ENCODE assay signal across 19 cellular contexts in genomic region chr7:23185980-23186379, GRCh38. TPM values are rescaled to one million over a fixed set of nuclear protein-coding genes. Genes with fewer than 3 reads are reported as not detected.
DNase-seq lines count a peak whose midpoint lies in the region; ATAC-seq and TF ChIP-seq lines count a peak whose summit lies in the region.
"Had no signal": no experiment of that assay in that cellular context is flagged by ENCODE, and none has a peak within 500 bp of the region (broad histone marks: within the 10 kb centered on the region; RNA-seq: fewer than 3 reads in every experiment).

No MANE protein-coding gene starts in this region.

- POLR2A ChIA-PET in SK-N-SH (lab: Yijun Ruan, JAX) (no interaction called here), HEK293 (lab: Yijun Ruan, JAX) (no interaction called here)

- no peak for TF ChIP-seq EP300 in SK-N-SH (IDR thresholded peaks at IDR 0.05; ENCODE audit: borderline replicate concordance in 1 of 2, low read depth in 1 of 2, low read length in 1 of 2)

- intact Hi-C loops in Right ventricle myocardium inferior (cut with DNase I) = loop anchor here (5.0 to 10.0 kb wide), 2 partner anchors 76 to 339 kb away; no protein-coding TSS in a partner anchor

- H3K4me3 ChIP-seq in SK-N-SH (ENCODE audit: low read depth in 2 of 2, low read length in 1 of 2) (no peak overlapping the region), HEK293 (ENCODE audit: low read depth, low read length) (no peak overlapping the region)
- H3K4me3 ChIP-seq: A549, BLaER1 had no signal

- ATAC-seq in SK-N-SH treated with all-trans-retinoic acid at 6 μM for 48 hours (no peak), HG03439 (IDR thresholded peaks at IDR 0.05; ENCODE audit: unreplicated experiment) (no peak), Right ventricle myocardium inferior (no peak)
- ATAC-seq: A549, HCT116 had no signal

- DNase-seq in SK-N-SH (no peak), RKO (ENCODE audit: low spot score) (peak; percentile 17), chondrocyte (ENCODE audit: low spot score) (no peak), Right ventricle myocardium inferior (ENCODE audit: missing footprints) (no peak), DMS 273 treated with DMSO at 0.1 percent for 48 hours (lab: John Stamatoyannopoulos, UW) (no peak)
- DNase-seq: CD4-positive, alpha-beta memory T cell; DMS53; GDM1; GOT3; H7 had no signal

- peaks cover 77% of the 10 kb centered on the region for H3K79me2 ChIP-seq in SK-N-SH (ENCODE audit: insufficient read depth)

- peaks cover 22% of the 10 kb centered on the region for H3K4me1 Mint-ChIP-seq in chondrocyte (ENCODE audit: low read depth)

- TF ChIP-seq RAD21 in SK-N-SH (IDR thresholded peaks at IDR 0.05; ENCODE audit: low read length) = no peak

- H3K27me3 ChIP-seq in SK-N-SH (ENCODE audit: insufficient read depth) = no peaks in the 10 kb centered on the region
- H3K27me3 ChIP-seq: BLaER1 had no signal

- CTCF ChIA-PET in SK-N-SH (lab: Yijun Ruan, JAX) = interaction anchor here (0.9 to 2.4 kb wide), 8 partner anchors 13 to 283 kb away, joined by 3 to 36 read pairs (median 10); partner anchors contain the start of gene IGF2BP3
- CTCF ChIA-PET in HEK293 (lab: Yijun Ruan, JAX) = no interaction called here

- H3K27ac ChIP-seq in SK-N-SH (ENCODE audit: low read depth in 2 of 2, low read length in 1 of 2) = no peak overlapping the region
- H3K27ac ChIP-seq in HEK293 (ENCODE audit: extremely low read depth, low read depth, low read length) = no peak overlapping the region
- H3K27ac ChIP-seq: 22Rv1, A549, BLaER1, HL-60 had no signal

- no peaks in the 10 kb centered on the region for H3K9me3 ChIP-seq in SK-N-SH
- H3K9me3 ChIP-seq in HEK293 (ENCODE audit: control insufficient read depth, insufficient read depth, low read depth, low read length) = no peaks in the 10 kb centered on the region
- H3K9me3 ChIP-seq: A549, BLaER1 had no signal

- H3K4me1 ChIP-seq in SK-N-SH (ENCODE audit: control insufficient read depth in 1 of 2, insufficient read depth in 2 of 2, low read depth in 1 of 2, low read length in 1 of 2) (peaks cover 11 to 13% of the 10 kb centered on the region in 2 experiments; a peak in 3 of 4 replicates), HEK293 (ENCODE audit: control insufficient read depth, insufficient read depth, low read length) (peaks cover 11% of the 10 kb centered on the region)

- H3K9ac ChIP-seq in SK-N-SH = no peak overlapping the region
- H3K9ac ChIP-seq: BLaER1 had no signal

- H3K36me3 Mint-ChIP-seq in chondrocyte (ENCODE audit: low read depth) = peaks cover 13% of the 10 kb centered on the region

- H3K9me3 Mint-ChIP-seq in chondrocyte (ENCODE audit: low read depth) = no peaks in the 10 kb centered on the region

- H3K4me2 ChIP-seq in SK-N-SH = no peak overlapping the region
- H3K4me2 ChIP-seq: A549, BLaER1 had no signal

- H3K27ac Mint-ChIP-seq in chondrocyte (ENCODE audit: unreplicated experiment) = peak overlapping the region; percentile 2
- H3K27ac Mint-ChIP-seq: CD14-positive monocyte; CD4-positive, alpha-beta memory T cell had no signal

- H3K27me3 Mint-ChIP-seq in chondrocyte (ENCODE audit: low read depth) = no peaks in the 10 kb centered on the region
- H3K27me3 Mint-ChIP-seq: CD4-positive, alpha-beta memory T cell had no signal

- H3F3A ChIP-seq in SK-N-SH (replicated peaks; ENCODE audit: insufficient read depth) = peaks cover 18% of the 10 kb centered on the region

- peaks cover 46 to 58% of the 10 kb centered on the region in 2 experiments for H3K36me3 ChIP-seq in SK-N-SH (replicated peaks in 1 of 2; ENCODE audit: control insufficient read depth in 1 of 2, insufficient read depth in 2 of 2, low read length in 1 of 2)
- H3K36me3 ChIP-seq in HEK293 (ENCODE audit: control insufficient read depth in 2 of 2, insufficient read depth in 1 of 2, low read length in 2 of 2) = peaks cover 46 to 49% of the 10 kb centered on the region in 2 experiments

- H3K9me2 ChIP-seq in SK-N-SH = no peaks in the 10 kb centered on the region; the same call in 1 of the 2 replicates

- TF ChIP-seq CTCF in SK-N-SH (IDR thresholded peaks at IDR 0.05) (no peak), HEK293 (tag by site-specific recombination; IDR thresholded peaks at IDR 0.05) (no peak), chondrocyte (IDR thresholded peaks at IDR 0.05) (no peak)

- no peak overlapping the region for H3K4me3 Mint-ChIP-seq in chondrocyte (ENCODE audit: unreplicated experiment)
- H3K4me3 Mint-ChIP-seq: CD14-positive monocyte; CD4-positive, alpha-beta memory T cell had no signal

- WGBS in SK-N-SH (ENCODE audit: low lambda C conversion rate) = 14% methylated on average over 1 of the region's 1 CpG

- no peak overlapping the region for H2AFZ ChIP-seq in SK-N-SH (ENCODE audit: low read depth)

- H4K20me1 ChIP-seq in SK-N-SH (ENCODE audit: insufficient read depth) = no peaks in the 10 kb centered on the region; the same call in 1 of the 2 replicates

TF ChIP-seq in SK-N-SH treated with all-trans-retinoic acid at 6 μM for 48 hours, 23 proteins besides CTCF, POLR2A, EP300 and RAD21 (continues in another document):
- TF ChIP-seq TOX (CRISPR knock-in tag; IDR thresholded peaks at IDR 0.05; ENCODE audit: borderline replicate concordance) = no peak
- TF ChIP-seq PATZ1 (CRISPR knock-in tag; IDR thresholded peaks at IDR 0.05; ENCODE audit: borderline replicate concordance) = no peak
- no peak for TF ChIP-seq PPARA (CRISPR knock-in tag; IDR thresholded peaks at IDR 0.05; ENCODE audit: borderline replicate concordance)
- TF ChIP-seq ARNTL (CRISPR knock-in tag; IDR thresholded peaks at IDR 0.05; ENCODE audit: borderline replicate concordance, low read depth) = no peak
- TF ChIP-seq RARB (CRISPR knock-in tag; IDR thresholded peaks at IDR 0.05) = no peak

TF ChIP-seq in SK-N-SH, 30 proteins besides CTCF, POLR2A, EP300 and RAD21:
- no peak for TF ChIP-seq MXI1 (IDR thresholded peaks at IDR 0.05; ENCODE audit: low read depth, low read length)
- no peak for TF ChIP-seq FOXM1 (IDR thresholded peaks at IDR 0.05; ENCODE audit: low read depth)
- TF ChIP-seq, protein P1, sequence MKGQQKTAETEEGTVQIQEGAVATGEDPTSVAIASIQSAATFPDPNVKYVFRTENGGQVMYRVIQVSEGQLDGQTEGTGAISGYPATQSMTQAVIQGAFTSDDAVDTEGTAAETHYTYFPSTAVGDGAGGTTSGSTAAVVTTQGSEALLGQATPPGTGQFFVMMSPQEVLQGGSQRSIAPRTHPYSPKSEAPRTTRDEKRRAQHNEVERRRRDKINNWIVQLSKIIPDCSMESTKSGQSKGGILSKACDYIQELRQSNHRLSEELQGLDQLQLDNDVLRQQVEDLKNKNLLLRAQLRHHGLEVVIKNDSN (IDR thresholded peaks at IDR 0.05; ENCODE audit: borderline replicate concordance, low read depth) = no peak
- TF ChIP-seq, protein P2, sequence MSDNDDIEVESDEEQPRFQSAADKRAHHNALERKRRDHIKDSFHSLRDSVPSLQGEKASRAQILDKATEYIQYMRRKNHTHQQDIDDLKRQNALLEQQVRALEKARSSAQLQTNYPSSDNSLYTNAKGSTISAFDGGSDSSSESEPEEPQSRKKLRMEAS (IDR thresholded peaks at IDR 0.05; ENCODE audit: low read depth) = no peak
- no peak for TF ChIP-seq NRF1 (IDR thresholded peaks at IDR 0.05; ENCODE audit: low read depth, low read length)
- no peak for TF ChIP-seq TAF1 (IDR thresholded peaks at IDR 0.05; ENCODE audit: borderline replicate concordance, low read depth, low read length)
- TF ChIP-seq RFX5 (IDR thresholded peaks at IDR 0.05; ENCODE audit: low read length) = no peak
- no peak for TF ChIP-seq JUND (IDR thresholded peaks at IDR 0.05)
- TF ChIP-seq SIN3A (IDR thresholded peaks at IDR 0.05; ENCODE audit: borderline replicate concordance, low read depth, low read length) = no peak
- no peak for TF ChIP-seq NFIC (IDR thresholded peaks at IDR 0.05; ENCODE audit: borderline replicate concordance)
- TF ChIP-seq FOSL2 (IDR thresholded peaks at IDR 0.05; ENCODE audit: borderline replicate concordance, low read depth) = no peak
- TF ChIP-seq RCOR1 (IDR thresholded peaks at IDR 0.05; ENCODE audit: low read length) = no peak
TF ChIP-seq in SK-N-SH: peak in this region for 0.

TF ChIP-seq in HEK293, 187 proteins besides CTCF, POLR2A, EP300 and RAD21 (continues in another document):
- TF ChIP-seq ZNF416 (tag by site-specific recombination; IDR thresholded peaks at IDR 0.05) = no peak

RNA-seq across cellular contexts. Expression of gene NUP42, which starts 4.1 kb away (rescaled TPM):
- 22.7 and 38.1 TPM in 2 replicates for polyA plus RNA-seq in SK-N-SH (2012; rRNA removed)
- polyA plus RNA-seq in SK-N-SH (2012; cell fraction: cytosol; rRNA removed) = 24.0 and 27.3 TPM in 2 replicates
- 28.1 and 59.6 TPM in 2 replicates for polyA plus RNA-seq in SK-N-SH (2012; cell fraction: nucleus; rRNA removed)
- 22.4 to 25.6 TPM (median 25.4 TPM) in 3 replicates for total RNA-seq in chondrocyte
- 21.6 TPM for total RNA-seq in Right ventricle myocardium inferior
